In the genomic region with DNA sequence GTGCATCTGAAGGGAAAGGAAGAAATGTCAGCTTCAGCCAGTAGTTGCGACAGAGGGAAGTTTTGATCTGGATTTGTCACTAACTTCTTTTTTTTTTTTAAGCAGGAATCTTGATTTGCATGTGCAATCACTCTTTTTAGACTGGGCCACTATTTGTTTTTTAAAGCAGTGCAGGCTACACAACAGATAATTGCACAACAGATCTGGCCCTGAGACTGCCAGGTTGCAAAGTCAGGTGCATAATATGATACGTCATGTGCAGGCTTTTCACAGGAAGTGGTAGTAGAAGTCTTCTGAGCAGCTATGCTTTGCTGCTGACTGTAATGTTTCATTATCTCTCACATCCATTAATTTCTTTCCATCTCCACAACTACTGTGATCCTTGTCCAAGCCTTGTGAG, we compare ENCODE assay signal across 13 cellular contexts. TPM values are rescaled to one million over a fixed set of nuclear protein-coding genes. Genes with fewer than 3 reads are reported as not detected.
DNase-seq lines count a peak whose midpoint lies in the region; FAIRE-seq and TF ChIP-seq lines count a peak whose summit lies in the region.
"Had no signal": no experiment of that assay in that cellular context is flagged by ENCODE, and none has a peak within 500 bp of the region (broad histone marks: within the 10 kb centered on the region; RNA-seq: fewer than 3 reads in every experiment).

No MANE protein-coding gene starts in this region.

- intact Hi-C loops in esophagus muscularis mucosa (cut with DNase I) = loop anchor here (5.0 kb wide), 1 partner anchor 426 kb away; no protein-coding TSS in a partner anchor

- H3K4me1 ChIP-seq in esophagus muscularis mucosa = peaks cover 5 to 9% (median 6%) of the 10 kb centered on the region in 4 donors

- H3K27ac ChIP-seq in esophagus muscularis mucosa (replicated peaks in 1 of 4) = no peak overlapping the region
- H3K27ac ChIP-seq: hepatocyte, RWPE1, upper lobe of left lung had no signal

- H3K27me3 Mint-ChIP-seq in glutamatergic neuron (ENCODE audit: unreplicated experiment) = peaks cover 4% of the 10 kb centered on the region

- peaks cover 6% of the 10 kb centered on the region for H3K9me3 Mint-ChIP-seq in glutamatergic neuron (ENCODE audit: unreplicated experiment)

- no peak overlapping the region for H3K27ac Mint-ChIP-seq in glutamatergic neuron (ENCODE audit: unreplicated experiment)

- peaks cover 5% of the 10 kb centered on the region for H3K4me1 Mint-ChIP-seq in glutamatergic neuron (ENCODE audit: low read depth, unreplicated experiment)

- peak; percentile 92 for FAIRE-seq in HTR-8/SVneo (lab: Jason Lieb, UNC)
- FAIRE-seq in urothelium cell line (lab: Jason Lieb, UNC) = peak; percentile 78
- FAIRE-seq: colon had no signal

- no peak overlapping the region for H3K4me3 Mint-ChIP-seq in glutamatergic neuron (ENCODE audit: unreplicated experiment)

- WGBS in esophagus muscularis mucosa = 80% methylated on average over 2 of the region's 2 CpGs

- H3K9me3 ChIP-seq in esophagus muscularis mucosa = no peaks in the 10 kb centered on the region
- H3K9me3 ChIP-seq: upper lobe of left lung had no signal

- no peaks in the 10 kb centered on the region for H3K36me3 Mint-ChIP-seq in glutamatergic neuron (ENCODE audit: unreplicated experiment)

- H3K4me3 ChIP-seq in esophagus muscularis mucosa = no peak overlapping the region
- H3K4me3 ChIP-seq: hepatocyte, upper lobe of left lung had no signal

- DNase-seq in stimulated activated CD4-positive, alpha-beta T cell treated with anti-CD3 and anti-CD28 coated beads, Interleukin-15, amount 100 ng/mL, for 24 hours = peak; percentile 27
- DNase-seq in stimulated activated CD4-positive, alpha-beta T cell treated with anti-CD3 and anti-CD28 coated beads, Interleukin-2, amount 100 ng/mL, for 48 hours = no peak
- no peak for DNase-seq in HTR-8/SVneo (ENCODE audit: insufficient read length, low spot score)
- peak; percentile 12 for DNase-seq in central memory CD4-positive, alpha-beta T cell
- DNase-seq in urothelium cell line (ENCODE audit: low spot score) = no peak
- DNase-seq in glutamatergic neuron = no peak
- DNase-seq in GOT3 (lab: John Stamatoyannopoulos, UW) = no peak
- DNase-seq in esophagus muscularis mucosa (ENCODE audit: extremely low spot score) = no peak
- DNase-seq: stimulated activated CD4-positive, alpha-beta T cell treated with anti-CD3 and anti-CD28 coated beads, Interleukin-2, amount 100 ng/mL, for 24 hours; upper lobe of left lung had no signal

- TF ChIP-seq CTCF in glutamatergic neuron (IDR thresholded peaks at IDR 0.05; ENCODE audit: partially characterized antibody, unreplicated experiment) (no peak), esophagus muscularis mucosa (IDR thresholded peaks at IDR 0.05) (no peak)

- H3K36me3 ChIP-seq in esophagus muscularis mucosa = peaks cover 0 to 13% (median 9%) of the 10 kb centered on the region in 4 donors

- TF ChIP-seq EP300 in esophagus muscularis mucosa (IDR thresholded peaks at IDR 0.05) = no peak

- TF ChIP-seq POLR2A in esophagus muscularis mucosa (IDR thresholded peaks at IDR 0.05; ENCODE audit: low read depth) = no peak

- H3K27me3 ChIP-seq in esophagus muscularis mucosa = no peaks in the 10 kb centered on the region
- H3K27me3 ChIP-seq: hepatocyte, upper lobe of left lung had no signal

RNA-seq across cellular contexts. Expression of a gene that starts 13.5 kb away (rescaled TPM):
- 51.6 TPM for total RNA-seq in glutamatergic neuron (ENCODE audit: unreplicated experiment)
- total RNA-seq in esophagus muscularis mucosa = 10 to 100 TPM; 43.2 to 96.8 (median 58.7) TPM

RNA-seq across cellular contexts. Expression of a gene that starts 47.6 kb away (rescaled TPM):
- total RNA-seq in glutamatergic neuron (ENCODE audit: unreplicated experiment) = not detected
- not detected for total RNA-seq in esophagus muscularis mucosa

Comparison
In these comparisons a context has a peak if more than half of its experiments do, and no peak if none do; other contexts are left out.
1. DNase-seq: peak in stimulated activated CD4-positive, alpha-beta T cell treated with anti-CD3 and anti-CD28 coated beads, Interleukin-15, amount 100 ng/mL, for 24 hours (single experiment) and central memory CD4-positive, alpha-beta T cell (single experiment); none in stimulated activated CD4-positive, alpha-beta T cell treated with anti-CD3 and anti-CD28 coated beads, Interleukin-2, amount 100 ng/mL, for 48 hours (0 of 2), HTR-8/SVneo (single experiment), urothelium cell line (single experiment), glutamatergic neuron (single experiment), GOT3 (single experiment) and esophagus muscularis mucosa (single experiment).